In the genomic region with DNA sequence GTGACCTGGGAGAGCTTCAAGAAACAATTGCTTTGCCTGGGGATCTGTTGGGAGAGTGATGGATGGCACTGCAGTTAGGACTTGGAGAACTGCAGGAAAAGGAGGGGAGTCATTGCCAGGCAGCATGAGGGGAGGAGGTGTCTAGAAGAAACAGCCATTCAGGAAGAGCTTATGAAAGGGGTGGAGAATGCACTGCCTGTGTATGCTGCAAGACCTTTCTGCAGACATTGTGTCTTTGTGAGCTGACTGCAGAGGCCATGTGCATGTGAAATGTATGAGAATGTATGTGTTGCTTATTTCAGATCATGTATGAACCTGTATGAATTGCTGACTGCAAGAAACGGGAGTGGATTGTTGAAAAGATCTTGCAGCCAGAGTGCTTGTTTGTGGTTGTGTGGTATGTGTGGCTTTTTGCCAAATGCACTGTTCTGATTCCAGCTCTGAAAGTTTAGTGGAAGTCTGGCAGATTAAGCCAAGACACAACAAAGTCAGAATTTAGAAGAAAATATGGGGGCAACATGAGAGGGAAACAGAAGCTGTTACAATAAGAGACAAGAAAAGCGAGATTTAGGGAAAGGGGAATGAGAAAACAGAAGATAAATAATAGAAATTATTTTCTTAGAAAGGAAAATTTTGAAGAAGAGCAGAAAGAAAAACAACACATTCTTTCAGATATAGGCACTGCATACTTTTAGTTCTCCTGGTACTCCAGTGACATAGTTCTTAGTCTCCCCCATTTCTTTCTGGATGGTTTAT, we compare ENCODE assay signal across 1 cellular context.
TF ChIP-seq lines count a peak whose summit lies in the region.

No MANE protein-coding gene starts in this region.

TF ChIP-seq in K562, 482 proteins besides CTCF, POLR2A, EP300 and RAD21 (continues in another document):
- no peak for TF ChIP-seq ZEB2 (IDR thresholded peaks at IDR 0.05)
- no peak for TF ChIP-seq SMARCA4 (IDR thresholded peaks at IDR 0.05)
- TF ChIP-seq ZBTB26 (CRISPR knock-in tag; IDR thresholded peaks at IDR 0.05), result no peak
- no peak for TF ChIP-seq CTBP1 (IDR thresholded peaks at IDR 0.05; ENCODE audit: borderline replicate concordance)
- no peak for TF ChIP-seq YBX1 (IDR thresholded peaks at IDR 0.05)
- TF ChIP-seq HNRNPL (IDR thresholded peaks at IDR 0.05; ENCODE audit: low read depth, low read length), result no peak
- peak in 1 of 2 experiments; percentile 65; a peak in 2 of 4 replicates for TF ChIP-seq TEAD1 (CRISPR knock-in tag; IDR thresholded peaks at IDR 0.05)
- TF ChIP-seq ELK1 (CRISPR knock-in tag; IDR thresholded peaks at IDR 0.05), result no peak
- TF ChIP-seq, protein P1, sequence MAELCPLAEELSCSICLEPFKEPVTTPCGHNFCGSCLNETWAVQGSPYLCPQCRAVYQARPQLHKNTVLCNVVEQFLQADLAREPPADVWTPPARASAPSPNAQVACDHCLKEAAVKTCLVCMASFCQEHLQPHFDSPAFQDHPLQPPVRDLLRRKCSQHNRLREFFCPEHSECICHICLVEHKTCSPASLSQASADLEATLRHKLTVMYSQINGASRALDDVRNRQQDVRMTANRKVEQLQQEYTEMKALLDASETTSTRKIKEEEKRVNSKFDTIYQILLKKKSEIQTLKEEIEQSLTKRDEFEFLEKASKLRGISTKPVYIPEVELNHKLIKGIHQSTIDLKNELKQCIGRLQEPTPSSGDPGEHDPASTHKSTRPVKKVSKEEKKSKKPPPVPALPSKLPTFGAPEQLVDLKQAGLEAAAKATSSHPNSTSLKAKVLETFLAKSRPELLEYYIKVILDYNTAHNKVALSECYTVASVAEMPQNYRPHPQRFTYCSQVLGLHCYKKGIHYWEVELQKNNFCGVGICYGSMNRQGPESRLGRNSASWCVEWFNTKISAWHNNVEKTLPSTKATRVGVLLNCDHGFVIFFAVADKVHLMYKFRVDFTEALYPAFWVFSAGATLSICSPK (IDR thresholded peaks at IDR 0.05; ENCODE audit: borderline replicate concordance), result no peak
- no peak for TF ChIP-seq NR2C2 (CRISPR knock-in tag; IDR thresholded peaks at IDR 0.05)
- no peak for TF ChIP-seq NR2C2 (tag; IDR thresholded peaks at IDR 0.05)
- no peak for TF ChIP-seq TSC22D4 (tag; IDR thresholded peaks at IDR 0.05)
- TF ChIP-seq, protein P2, sequence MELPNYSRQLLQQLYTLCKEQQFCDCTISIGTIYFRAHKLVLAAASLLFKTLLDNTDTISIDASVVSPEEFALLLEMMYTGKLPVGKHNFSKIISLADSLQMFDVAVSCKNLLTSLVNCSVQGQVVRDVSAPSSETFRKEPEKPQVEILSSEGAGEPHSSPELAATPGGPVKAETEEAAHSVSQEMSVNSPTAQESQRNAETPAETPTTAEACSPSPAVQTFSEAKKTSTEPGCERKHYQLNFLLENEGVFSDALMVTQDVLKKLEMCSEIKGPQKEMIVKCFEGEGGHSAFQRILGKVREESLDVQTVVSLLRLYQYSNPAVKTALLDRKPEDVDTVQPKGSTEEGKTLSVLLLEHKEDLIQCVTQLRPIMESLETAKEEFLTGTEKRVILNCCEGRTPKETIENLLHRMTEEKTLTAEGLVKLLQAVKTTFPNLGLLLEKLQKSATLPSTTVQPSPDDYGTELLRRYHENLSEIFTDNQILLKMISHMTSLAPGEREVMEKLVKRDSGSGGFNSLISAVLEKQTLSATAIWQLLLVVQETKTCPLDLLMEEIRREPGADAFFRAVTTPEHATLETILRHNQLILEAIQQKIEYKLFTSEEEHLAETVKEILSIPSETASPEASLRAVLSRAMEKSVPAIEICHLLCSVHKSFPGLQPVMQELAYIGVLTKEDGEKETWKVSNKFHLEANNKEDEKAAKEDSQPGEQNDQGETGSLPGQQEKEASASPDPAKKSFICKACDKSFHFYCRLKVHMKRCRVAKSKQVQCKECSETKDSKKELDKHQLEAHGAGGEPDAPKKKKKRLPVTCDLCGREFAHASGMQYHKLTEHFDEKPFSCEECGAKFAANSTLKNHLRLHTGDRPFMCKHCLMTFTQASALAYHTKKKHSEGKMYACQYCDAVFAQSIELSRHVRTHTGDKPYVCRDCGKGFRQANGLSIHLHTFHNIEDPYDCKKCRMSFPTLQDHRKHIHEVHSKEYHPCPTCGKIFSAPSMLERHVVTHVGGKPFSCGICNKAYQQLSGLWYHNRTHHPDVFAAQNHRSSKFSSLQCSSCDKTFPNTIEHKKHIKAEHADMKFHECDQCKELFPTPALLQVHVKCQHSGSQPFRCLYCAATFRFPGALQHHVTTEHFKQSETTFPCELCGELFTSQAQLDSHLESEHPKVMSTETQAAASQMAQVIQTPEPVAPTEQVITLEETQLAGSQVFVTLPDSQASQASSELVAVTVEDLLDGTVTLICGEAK (IDR thresholded peaks at IDR 0.05), result no peak
- TF ChIP-seq, protein P2 (CRISPR knock-in tag; IDR thresholded peaks at IDR 0.05), result no peak
- no peak for TF ChIP-seq RUNX1 (IDR thresholded peaks at IDR 0.05; ENCODE audit: low read depth)
- no peak for TF ChIP-seq ZFP30 (CRISPR knock-in tag; IDR thresholded peaks at IDR 0.05; ENCODE audit: borderline replicate concordance)
- TF ChIP-seq MLLT1 (IDR thresholded peaks at IDR 0.05), result 0 out of 4 replicates have a peak, but pooled peaks of 1 of the 2 experiments have one; percentile 56
- TF ChIP-seq ATF1 (CRISPR knock-in tag; IDR thresholded peaks at IDR 0.05), result no peak
- no peak for TF ChIP-seq ATF1 (tag; IDR thresholded peaks at IDR 0.05)
- TF ChIP-seq TRIM24 (IDR thresholded peaks at IDR 0.05), result no peak
- TF ChIP-seq NFATC3 (IDR thresholded peaks at IDR 0.05), result no peak
- TF ChIP-seq TCF3 (CRISPR knock-in tag; IDR thresholded peaks at IDR 0.05), result no peak
- TF ChIP-seq STAG1 (CRISPR knock-in tag; IDR thresholded peaks at IDR 0.05; ENCODE audit: borderline replicate concordance), result no peak
- no peak for TF ChIP-seq ZBTB5 (IDR thresholded peaks at IDR 0.05)
- no peak for TF ChIP-seq GTF3C2 (IDR thresholded peaks at IDR 0.05; ENCODE audit: borderline replicate concordance, extremely low read depth, insufficient read length)
- TF ChIP-seq POLR2G (IDR thresholded peaks at IDR 0.05; ENCODE audit: low read depth, low read length), result no peak
- no peak for TF ChIP-seq PPARD (CRISPR knock-in tag; IDR thresholded peaks at IDR 0.05)
- TF ChIP-seq RCOR1 (IDR thresholded peaks at IDR 0.05; ENCODE audit: borderline replicate concordance in 1 of 2, low read depth in 2 of 2, low read length in 2 of 2), result peak in 1 of 2 experiments; percentile 57; a peak in 1 of 4 replicates
- TF ChIP-seq NELFE (IDR thresholded peaks at IDR 0.05; ENCODE audit: insufficient read depth, insufficient read length), result no peak
- TF ChIP-seq SMAD4 (CRISPR knock-in tag; conservative IDR thresholded peaks at IDR 0.05), result peak; percentile 63; the same call in 1 of the 2 replicates
- TF ChIP-seq KDM1A (IDR thresholded peaks at IDR 0.05), result peak; percentile 75 to 78
- TF ChIP-seq HDAC1 (IDR thresholded peaks at IDR 0.05), result peak in 1 of 2 experiments; percentile 55; a peak in 2 of 4 replicates
- no peak for TF ChIP-seq ZBTB8A (IDR thresholded peaks at IDR 0.05; ENCODE audit: partially characterized antibody)
- no peak for TF ChIP-seq PKNOX1 (IDR thresholded peaks at IDR 0.05)
- TF ChIP-seq ZNF217 (CRISPR knock-in tag; IDR thresholded peaks at IDR 0.05), result no peak
- TF ChIP-seq ESRRA (IDR thresholded peaks at IDR 0.05; ENCODE audit: borderline replicate concordance, low read depth), result no peak; the same call in 1 of the 2 replicates
- TF ChIP-seq BMI1 (IDR thresholded peaks at IDR 0.05; ENCODE audit: low read length), result no peak
